ENCODE assay signal across 9 cellular contexts in the genomic region with DNA sequence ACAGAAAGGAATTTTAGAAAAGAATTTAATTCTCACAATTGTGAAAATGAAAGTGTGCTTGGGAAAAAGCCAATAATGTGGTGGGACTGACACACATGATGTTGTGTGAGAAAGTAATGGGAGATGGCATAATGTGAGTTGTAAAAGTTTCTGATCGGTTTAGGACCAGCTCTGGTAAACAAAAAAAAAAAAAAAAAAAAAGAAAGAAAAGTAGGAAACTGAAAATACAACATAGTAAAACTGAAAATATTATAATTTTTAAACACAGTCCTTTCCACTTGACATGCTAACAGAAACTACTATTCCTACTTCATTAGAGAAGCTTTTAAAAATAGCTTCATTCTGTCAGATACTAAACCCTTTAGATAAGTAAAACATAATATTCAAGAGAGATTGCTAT. TPM values are rescaled to one million over a fixed set of nuclear protein-coding genes. Genes with fewer than 3 reads are reported as not detected.
DNase-seq lines count a peak whose midpoint lies in the region; ATAC-seq, FAIRE-seq and TF ChIP-seq lines count a peak whose summit lies in the region.
"Had no signal": no experiment of that assay in that cellular context is flagged by ENCODE, and none has a peak within 500 bp of the region (broad histone marks: within the 10 kb centered on the region; RNA-seq: fewer than 3 reads in every experiment).

No MANE protein-coding gene starts in this region.

- no peak for TF ChIP-seq POLR2A in GM12878 (IDR thresholded peaks at IDR 0.05; ENCODE audit: low read depth, low read length)

- CTCF ChIA-PET in GM12878 (lab: Yijun Ruan, JAX) (interaction anchor here (0.7 to 1.8 kb wide), 4 partner anchors 15 to 94 kb away, joined by 3 to 4 read pairs (median 3); no protein-coding TSS in a partner anchor), RWPE1 (lab: Yijun Ruan, JAX) (no interaction called here)

- H2AFZ ChIP-seq in GM12878 (ENCODE audit: control insufficient read depth, low read depth, low read length), result no peak overlapping the region

- no peaks in the 10 kb centered on the region; the same call in 2 of the 3 replicates for H3K9me3 ChIP-seq in GM12878 (replicated peaks; ENCODE audit: control insufficient read depth, insufficient read depth, low read length)

- TF ChIP-seq CTCF in GM12864 (IDR thresholded peaks at IDR 0.05; ENCODE audit: low read depth, low read length, missing control alignments), result no peak
- no peak for TF ChIP-seq CTCF in GM12878 (IDR thresholded peaks at IDR 0.05 in 2 of 3, conservative IDR thresholded peaks at IDR 0.05 in 1 of 3; ENCODE audit: control insufficient read depth in 2 of 3, extremely low read depth in 1 of 3, insufficient read depth in 1 of 3, low read depth in 3 of 3, low read length in 3 of 3)
- no peak for TF ChIP-seq CTCF in RWPE1 (conservative IDR thresholded peaks at IDR 0.05; ENCODE audit: low read depth)

- ATAC-seq in GM21381 (IDR thresholded peaks at IDR 0.05; ENCODE audit: unreplicated experiment), result peak; percentile 71
- ATAC-seq in HG03378 (IDR thresholded peaks at IDR 0.05; ENCODE audit: unreplicated experiment), result peak; percentile 68
- ATAC-seq in GM12878, result peak; percentile 86
- ATAC-seq in HG03571 (IDR thresholded peaks at IDR 0.05; ENCODE audit: unreplicated experiment), result no peak
- ATAC-seq: Right ventricle myocardium inferior had no signal

- no peak for TF ChIP-seq EP300 in GM12878 (IDR thresholded peaks at IDR 0.05; ENCODE audit: borderline replicate concordance in 1 of 2, control insufficient read depth in 1 of 2, low read depth in 2 of 2, low read length in 2 of 2)

- no peak for FAIRE-seq in GM12878 (lab: Jason Lieb, UNC)

- RAD21 ChIA-PET in GM12878 (lab: Charles Lee; ENCODE audit: unreplicated experiment), result interaction anchor here (0.6 to 2.0 kb wide), 4 partner anchors 28 to 178 kb away, joined by 3 to 16 read pairs (median 3); a partner anchor contains a TSS

- H3K4me3 ChIP-seq in GM12864 (ENCODE audit: low read depth, low read length), result no peak overlapping the region
- no peak overlapping the region for H3K4me3 ChIP-seq in GM12878

- DNase-seq in GM12864 (ENCODE audit: low read depth) (peak; percentile 8), GM12878 (ENCODE audit: low read depth, low spot score) (peak; percentile 17), RWPE1 (ENCODE audit: low spot score) (no peak), COLO668 (lab: John Stamatoyannopoulos, UW; ENCODE audit: unreplicated experiment) (no peak), G401 (ENCODE audit: low spot score) (no peak)

- peak overlapping the region; percentile 61 for H3K4me2 ChIP-seq in GM12878 (ENCODE audit: control insufficient read depth, insufficient read depth)

- H3K36me3 ChIP-seq in GM12878 (ENCODE audit: control insufficient read depth in 2 of 2, insufficient read depth in 2 of 2, low read length in 1 of 2), result no peaks in the 10 kb centered on the region

- SMC1A ChIA-PET in GM12878 (lab: Charles Lee; ENCODE audit: uncharacterized antibody, unreplicated experiment), result interaction anchor here (1.0 to 1.7 kb wide), 4 partner anchors 9 to 39 kb away, joined by 3 to 5 read pairs (median 4); no protein-coding TSS in a partner anchor

- intact Hi-C loops in GM12878 (cut with micrococcal nuclease; ENCODE audit: unreplicated experiment), result no loop called here

- in situ Hi-C loops in GM12878 (cut with MboI) (no loop called here), G401 (cut with HindIII; ENCODE audit: low sequenced_read_pairs) (no loop called here)

- no TSS peak for BruUV-seq in GM12878 (replicated peaks; lab: Mats Ljungman, UMichigan)

- no peaks in the 10 kb centered on the region for H3K27me3 ChIP-seq in GM12878 (replicated peaks in 1 of 2; ENCODE audit: control insufficient read depth in 2 of 2, insufficient read depth in 2 of 2, low read length in 1 of 2)

- H3K9ac ChIP-seq in GM12878 (ENCODE audit: control insufficient read depth, insufficient read depth, low read length), result no peak overlapping the region

- no peaks in the 10 kb centered on the region for H4K20me1 ChIP-seq in GM12878 (ENCODE audit: control insufficient read depth, insufficient read depth)

- H3K79me2 ChIP-seq in GM12878 (ENCODE audit: control insufficient read depth, insufficient read depth, low read length), result peaks cover 5% of the 10 kb centered on the region

- 17% methylated on average over 1 of the region's 1 CpG for WGBS in GM12878 (ENCODE audit: insufficient coverage, insufficient replicate concordance, low lambda C conversion rate, missing lambda C conversion rate)

- POLR2A ChIA-PET in GM12878 (lab: Charles Lee) (interaction anchor here (0.6 to 1.9 kb wide), 2 partner anchors 28 to 599 kb away, joined by 4 to 12 read pairs; a partner anchor contains a TSS), RWPE1 (lab: Yijun Ruan, JAX; ENCODE audit: low non-redundant PET) (no interaction called here)

- H3K4me1 ChIP-seq in GM12878 (ENCODE audit: control insufficient read depth, insufficient read depth, low read length), result peaks cover 7% of the 10 kb centered on the region; the same call in 1 of the 2 replicates

- H3K27ac ChIP-seq in GM12878 (ENCODE audit: control insufficient read depth, insufficient read depth) (peak overlapping the region; percentile 15; the same call in 1 of the 2 replicates), RWPE1 (no peak overlapping the region)

- TF ChIP-seq RAD21 in GM12878 (IDR thresholded peaks at IDR 0.05; ENCODE audit: insufficient read depth, low read depth, low read length), result no peak

TF ChIP-seq in GM12878, 131 proteins besides CTCF, POLR2A, EP300 and RAD21:
- TF ChIP-seq POLR2AphosphoS2 (IDR thresholded peaks at IDR 0.05; ENCODE audit: low read depth, low read length) (no peak), ZNF384 (IDR thresholded peaks at IDR 0.05; ENCODE audit: borderline replicate concordance, low read depth, low read length) (peak; percentile 74), MXI1 (IDR thresholded peaks at IDR 0.05; ENCODE audit: low read depth, low read length) (no peak), MEF2A (IDR thresholded peaks at IDR 0.05; ENCODE audit: insufficient read depth, low read depth, low read length) (0 out of 2 replicates have a peak, but pooled peaks have one; percentile 22), CREB1 (IDR thresholded peaks at IDR 0.05; ENCODE audit: low read depth) (no peak), KAT2A (conservative IDR thresholded peaks at IDR 0.05; ENCODE audit: control insufficient read depth, low read depth, low read length) (no peak)
- TF ChIP-seq, protein P1, sequence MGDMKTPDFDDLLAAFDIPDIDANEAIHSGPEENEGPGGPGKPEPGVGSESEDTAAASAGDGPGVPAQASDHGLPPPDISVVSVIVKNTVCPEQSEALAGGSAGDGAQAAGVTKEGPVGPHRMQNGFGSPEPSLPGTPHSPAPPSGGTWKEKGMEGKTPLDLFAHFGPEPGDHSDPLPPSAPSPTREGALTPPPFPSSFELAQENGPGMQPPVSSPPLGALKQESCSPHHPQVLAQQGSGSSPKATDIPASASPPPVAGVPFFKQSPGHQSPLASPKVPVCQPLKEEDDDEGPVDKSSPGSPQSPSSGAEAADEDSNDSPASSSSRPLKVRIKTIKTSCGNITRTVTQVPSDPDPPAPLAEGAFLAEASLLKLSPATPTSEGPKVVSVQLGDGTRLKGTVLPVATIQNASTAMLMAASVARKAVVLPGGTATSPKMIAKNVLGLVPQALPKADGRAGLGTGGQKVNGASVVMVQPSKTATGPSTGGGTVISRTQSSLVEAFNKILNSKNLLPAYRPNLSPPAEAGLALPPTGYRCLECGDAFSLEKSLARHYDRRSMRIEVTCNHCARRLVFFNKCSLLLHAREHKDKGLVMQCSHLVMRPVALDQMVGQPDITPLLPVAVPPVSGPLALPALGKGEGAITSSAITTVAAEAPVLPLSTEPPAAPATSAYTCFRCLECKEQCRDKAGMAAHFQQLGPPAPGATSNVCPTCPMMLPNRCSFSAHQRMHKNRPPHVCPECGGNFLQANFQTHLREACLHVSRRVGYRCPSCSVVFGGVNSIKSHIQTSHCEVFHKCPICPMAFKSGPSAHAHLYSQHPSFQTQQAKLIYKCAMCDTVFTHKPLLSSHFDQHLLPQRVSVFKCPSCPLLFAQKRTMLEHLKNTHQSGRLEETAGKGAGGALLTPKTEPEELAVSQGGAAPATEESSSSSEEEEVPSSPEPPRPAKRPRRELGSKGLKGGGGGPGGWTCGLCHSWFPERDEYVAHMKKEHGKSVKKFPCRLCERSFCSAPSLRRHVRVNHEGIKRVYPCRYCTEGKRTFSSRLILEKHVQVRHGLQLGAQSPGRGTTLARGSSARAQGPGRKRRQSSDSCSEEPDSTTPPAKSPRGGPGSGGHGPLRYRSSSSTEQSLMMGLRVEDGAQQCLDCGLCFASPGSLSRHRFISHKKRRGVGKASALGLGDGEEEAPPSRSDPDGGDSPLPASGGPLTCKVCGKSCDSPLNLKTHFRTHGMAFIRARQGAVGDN (IDR thresholded peaks at IDR 0.05), result no peak
- TF ChIP-seq, protein P2, sequence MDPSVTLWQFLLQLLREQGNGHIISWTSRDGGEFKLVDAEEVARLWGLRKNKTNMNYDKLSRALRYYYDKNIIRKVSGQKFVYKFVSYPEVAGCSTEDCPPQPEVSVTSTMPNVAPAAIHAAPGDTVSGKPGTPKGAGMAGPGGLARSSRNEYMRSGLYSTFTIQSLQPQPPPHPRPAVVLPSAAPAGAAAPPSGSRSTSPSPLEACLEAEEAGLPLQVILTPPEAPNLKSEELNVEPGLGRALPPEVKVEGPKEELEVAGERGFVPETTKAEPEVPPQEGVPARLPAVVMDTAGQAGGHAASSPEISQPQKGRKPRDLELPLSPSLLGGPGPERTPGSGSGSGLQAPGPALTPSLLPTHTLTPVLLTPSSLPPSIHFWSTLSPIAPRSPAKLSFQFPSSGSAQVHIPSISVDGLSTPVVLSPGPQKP (IDR thresholded peaks at IDR 0.05; ENCODE audit: low read depth, low read length), result no peak

RNA-seq across cellular contexts. Expression of a gene that starts 28.2 kb away (rescaled TPM):
- total RNA-seq in GM12878 (2013; cell fraction: nucleolus; rRNA removed), result 29.5 and 30.1 TPM in 2 replicates
- 16.7 and 20.8 TPM in 2 replicates for total RNA-seq in GM12878 (2014; rRNA removed)
- total RNA-seq in GM12878 (2014; rRNA removed; fragmentation: Illumina TruSeq; extraction: Trizol), result 23.8 and 24.0 TPM in 2 replicates
- total RNA-seq in GM12878 (2021), result 22.5 and 23.0 TPM in 2 replicates
- 7.7 TPM for polyA plus RNA-seq in GM12878 (2011; ENCODE audit: low read depth)
- 30.5 and 42.2 TPM in 2 replicates for polyA plus RNA-seq in GM12878 (2011; rRNA removed)
- polyA plus RNA-seq in GM12878 (2011; cell fraction: cytosol; rRNA removed), result 16.5 and 17.1 TPM in 2 replicates
- 15.7 and 17.2 TPM in 2 replicates for polyA plus RNA-seq in GM12878 (2011; cell fraction: nucleus; rRNA removed)
- polyA plus RNA-seq in GM12878 (2012), result 10.4 and 16.0 TPM in 2 replicates
- 19.0 and 21.3 TPM in 2 replicates for polyA plus RNA-seq in GM12878 (2014; fragmentation: Illumina TruSeq; extraction: Trizol)
- 10 to 100 TPM; 12.0 to 13.2 TPM for polyA plus RNA-seq in GM12878 (2014; fragmentation: Nextera tagmentation; extraction: Ambion mirVana)
- 17.5 and 18.5 TPM in 2 replicates for polyA plus RNA-seq in GM12878 (2014; rRNA removed)
- 10 to 100 TPM; 25.3 to 26.5 TPM for polyA plus RNA-seq in GM12878 (2016; fragmentation: Nextera tagmentation; extraction: Ambion mirVana)
- 36.7 and 56.3 TPM in 2 replicates for polyA minus RNA-seq in GM12878 (2011; rRNA and poly(A)+ RNA removed)
- polyA minus RNA-seq in GM12878 (2011; cell fraction: cytosol; rRNA and poly(A)+ RNA removed), result 12.6 and 16.0 TPM in 2 replicates
- 23.7 and 48.8 TPM in 2 replicates for polyA minus RNA-seq in GM12878 (2011; cell fraction: nucleus; rRNA and poly(A)+ RNA removed)
- total RNA-seq in G401 (2014; rRNA removed; shearing (Covaris generic)), result 34.6 and 71.2 TPM in 2 replicates

Comparison
In these comparisons a context has a peak if more than half of its experiments do, and no peak if none do; other contexts are left out.
1. DNase-seq: peak in GM12864 (single experiment) and GM12878 (single experiment); none in RWPE1 (single experiment), COLO668 (single experiment) and G401 (single experiment).